27 cellular contexts compared by ENCODE assay signal in genomic region chr10:116195039-116195438, GRCh38.
DNase-seq lines count a peak whose midpoint lies in the region; FAIRE-seq and TF ChIP-seq lines count a peak whose summit lies in the region.
"Had no signal": no experiment of that assay in that cellular context is flagged by ENCODE, and none has a peak within 500 bp of the region (broad histone marks: within the 10 kb centered on the region; RNA-seq: fewer than 3 reads in every experiment).

No MANE protein-coding gene starts in this region.

- H3K4me2 ChIP-seq in H1 (ENCODE audit: insufficient read depth in 1 of 2, low read depth in 2 of 2, low read length in 2 of 2) (no peak overlapping the region; a peak in 2 of 4 replicates), neural progenitor cell (no peak overlapping the region)
- H3K4me2 ChIP-seq: BLaER1 had no signal

- H3K4me1 Mint-ChIP-seq in neural progenitor cell (peaks cover 11% of the 10 kb centered on the region), osteocyte (ENCODE audit: unreplicated experiment) (no peaks in the 10 kb centered on the region)
- H3K4me1 Mint-ChIP-seq: CD14-positive monocyte; CD4-positive, alpha-beta memory T cell; CD4-positive, CD25-positive, alpha-beta regulatory T cell; CD8-positive, alpha-beta memory T cell had no signal

- peaks cover 23% of the 10 kb centered on the region for H3K4me1 ChIP-seq in HUES48 (ENCODE audit: control insufficient read depth, insufficient read depth, low read length)
- peaks cover 0 to 6% (median 1%) of the 10 kb centered on the region in 4 experiments; a peak in 3 of 7 replicates for H3K4me1 ChIP-seq in H1 (replicated peaks in 1 of 4; ENCODE audit: control insufficient read depth in 3 of 4, insufficient read depth in 4 of 4, low read length in 3 of 4)
- H3K4me1 ChIP-seq in neural progenitor cell, result no peaks in the 10 kb centered on the region
- H3K4me1 ChIP-seq: BE2C had no signal

- no peak overlapping the region for H3K14ac ChIP-seq in H1 (ENCODE audit: insufficient read length)

- H2BK5ac ChIP-seq in H1 (ENCODE audit: low read depth, low read length), result no peak overlapping the region

- H3K79me2 ChIP-seq in H1 (ENCODE audit: control insufficient read depth in 1 of 2, insufficient read depth in 2 of 2, low read length in 2 of 2) (no peaks in the 10 kb centered on the region), neural progenitor cell (ENCODE audit: low read depth) (no peaks in the 10 kb centered on the region)

- H3K36me3 Mint-ChIP-seq in neural progenitor cell (peaks cover 6% of the 10 kb centered on the region), osteocyte (ENCODE audit: unreplicated experiment) (peaks cover 2% of the 10 kb centered on the region)
- H3K36me3 Mint-ChIP-seq: CD14-positive monocyte; CD4-positive, alpha-beta memory T cell; CD4-positive, CD25-positive, alpha-beta regulatory T cell; CD8-positive, alpha-beta memory T cell had no signal

- no peak overlapping the region for H2BK120ac ChIP-seq in H1 (replicated peaks; ENCODE audit: low read depth, low read length)

- H2BK12ac ChIP-seq in H1 (ENCODE audit: low read depth, low read length), result no peak overlapping the region

- H4K8ac ChIP-seq in H1 (ENCODE audit: extremely low read depth, insufficient read depth, low read length), result no peak overlapping the region

- H3K27ac Mint-ChIP-seq in neural progenitor cell (peak overlapping the region; percentile 38), osteocyte (ENCODE audit: unreplicated experiment) (no peak overlapping the region)
- H3K27ac Mint-ChIP-seq: CD14-positive monocyte; CD4-positive, alpha-beta memory T cell; CD4-positive, CD25-positive, alpha-beta regulatory T cell; CD8-positive, alpha-beta memory T cell had no signal

- POLR2A ChIA-PET in H1 (lab: Charles Lee; ENCODE audit: partially characterized antibody), result no interaction called here

- H3K27ac ChIP-seq in HUES48 (ENCODE audit: low read depth, low read length) (peak overlapping the region; percentile 69), H1 (ENCODE audit: low read depth, low read length) (no peak overlapping the region), neural progenitor cell (no peak overlapping the region)
- H3K27ac ChIP-seq: BLaER1 had no signal

- no peak overlapping the region for H4K5ac ChIP-seq in H1 (ENCODE audit: insufficient read length, low read depth, low read length)

- DNase-seq in H1 (ENCODE audit: low read depth in 1 of 2, low spot score in 2 of 2) (no peak), neural progenitor cell (ENCODE audit: low spot score) (no peak), osteocyte (ENCODE audit: extremely low spot score, unreplicated experiment) (no peak)
- DNase-seq in stimulated activated CD4-positive, alpha-beta T cell treated with anti-CD3 and anti-CD28 coated beads, Interleukin-12 subunit alpha, Interleukin-12 subunit beta, amount 100 ng/mL, for 4 hours, result no peak
- DNase-seq in stimulated activated naive CD4-positive, alpha-beta T cell (lab: John Stamatoyannopoulos, UW), result no peak
- DNase-seq: 8988T; ACHN; BE2C; C1 segment of cervical spinal cord; CD4-positive, alpha-beta memory T cell; CD4-positive, CD25-positive, alpha-beta regulatory T cell; CD8-positive, alpha-beta memory T cell; COR-L47; DMS 273 treated with DMSO at 0.1 percent for 48 hours; DMS153; DMS53; DMS79; DND-41; EL; GDM1 had no signal

- no peak overlapping the region for H2AFZ ChIP-seq in H1 (ENCODE audit: low read length)
- H2AFZ ChIP-seq in neural progenitor cell (replicated peaks), result no peak overlapping the region

- peak in 1 of 2 experiments; percentile 64; a peak in 1 of 3 replicates for TF ChIP-seq EP300 in H1 (IDR thresholded peaks at IDR 0.05; ENCODE audit: borderline replicate concordance in 1 of 2, low read depth in 2 of 2, low read length in 2 of 2)

- H3K36me3 ChIP-seq in HUES48 (ENCODE audit: control insufficient read depth, insufficient read depth, low read length) (no peaks in the 10 kb centered on the region), H1 (ENCODE audit: control insufficient read depth in 2 of 4, insufficient read depth in 4 of 4, low read length in 3 of 4) (no peaks in the 10 kb centered on the region), neural progenitor cell (no peaks in the 10 kb centered on the region)
- H3K36me3 ChIP-seq: BE2C had no signal

- H3K23me2 ChIP-seq in H1 (ENCODE audit: low read depth, low read length), result no peaks in the 10 kb centered on the region

- CTCF ChIA-PET in H1 (lab: Charles Lee; ENCODE audit: partially characterized antibody), result no interaction called here

- no peak overlapping the region for H2BK20ac ChIP-seq in H1 (ENCODE audit: low read length)

- H3K56ac ChIP-seq in H1 (replicated peaks; ENCODE audit: insufficient read length, low read depth, low read length), result no peak overlapping the region

- no peak overlapping the region for H4K91ac ChIP-seq in H1 (replicated peaks; ENCODE audit: insufficient read length, low read length)

- H3K18ac ChIP-seq in H1 (ENCODE audit: extremely low read depth, low read length), result no peak overlapping the region

- H3K4me3 ChIP-seq in HUES48 (ENCODE audit: low read depth, low read length) (no peak overlapping the region), H1 (ENCODE audit: extremely low read depth in 1 of 4, insufficient read depth in 2 of 4, low read depth in 3 of 4, low read length in 4 of 4) (no peak overlapping the region), neural progenitor cell (no peak overlapping the region)
- H3K4me3 ChIP-seq: BLaER1, GM12878 had no signal

- H3K4ac ChIP-seq in H1 (replicated peaks; ENCODE audit: insufficient read length, low read depth, low read length), result no peak overlapping the region

- H3K9me3 ChIP-seq in HUES48 (ENCODE audit: control insufficient read depth, insufficient read depth, low read length) (peaks cover 6% of the 10 kb centered on the region), H1 (ENCODE audit: insufficient read depth in 2 of 2, low read depth in 1 of 2, low read length in 1 of 2) (peaks cover 7 to 12% of the 10 kb centered on the region in 2 experiments; a peak in 2 of 4 replicates), neural progenitor cell (ENCODE audit: low read depth) (peaks cover 8% of the 10 kb centered on the region)
- H3K9me3 ChIP-seq: BE2C had no signal

- H4K20me1 ChIP-seq in H1 (replicated peaks in 1 of 2; ENCODE audit: control insufficient read depth in 1 of 2, insufficient read depth in 2 of 2, low read length in 2 of 2) (no peaks in the 10 kb centered on the region), neural progenitor cell (ENCODE audit: low read depth) (no peaks in the 10 kb centered on the region)
- H4K20me1 ChIP-seq: BLaER1 had no signal

- H3K9me3 Mint-ChIP-seq in neural progenitor cell (peaks cover 16% of the 10 kb centered on the region), osteocyte (ENCODE audit: unreplicated experiment) (peaks cover 17% of the 10 kb centered on the region)

- no peak overlapping the region for H2BK15ac ChIP-seq in H1 (ENCODE audit: low read length)

- H3K27me3 Mint-ChIP-seq in neural progenitor cell (ENCODE audit: insufficient read depth, low read depth) (peaks cover 3% of the 10 kb centered on the region), osteocyte (ENCODE audit: unreplicated experiment) (no peaks in the 10 kb centered on the region)
- H3K27me3 Mint-ChIP-seq: CD8-positive, alpha-beta memory T cell had no signal

- no peak for FAIRE-seq in H1 (lab: Jason Lieb, UNC)
- FAIRE-seq: A204.1, GM12878, GM12892, GM18507 had no signal

- H3K27me3 ChIP-seq in HUES48 (ENCODE audit: control insufficient read depth, insufficient read depth, low read length) (no peaks in the 10 kb centered on the region), H1 (replicated peaks in 1 of 4; ENCODE audit: control insufficient read depth in 3 of 4, extremely low read depth in 1 of 4, insufficient read depth in 3 of 4, low read length in 3 of 4) (no peaks in the 10 kb centered on the region), neural progenitor cell (no peaks in the 10 kb centered on the region)
- H3K27me3 ChIP-seq: BE2C, BLaER1 had no signal

- H3K9ac ChIP-seq in HUES48 (ENCODE audit: low read depth, low read length) (no peak overlapping the region), H1 (replicated peaks in 1 of 4; ENCODE audit: extremely low read depth in 1 of 4, low read depth in 3 of 4, low read length in 3 of 4) (no peak overlapping the region), neural progenitor cell (no peak overlapping the region)
- H3K9ac ChIP-seq: BLaER1 had no signal

- H3F3A ChIP-seq in neural progenitor cell (ENCODE audit: low read depth), result no peaks in the 10 kb centered on the region

- H3K79me1 ChIP-seq in H1 (ENCODE audit: low read depth, low read length), result no peaks in the 10 kb centered on the region; the same call in 1 of the 2 replicates

- TF ChIP-seq POLR2A in H1 (IDR thresholded peaks at IDR 0.05; ENCODE audit: control extremely low read depth in 1 of 2, low read depth in 2 of 2, low read length in 2 of 2), result no peak

- no peak for TF ChIP-seq RAD21 in H1 (IDR thresholded peaks at IDR 0.05 in 1 of 2, conservative IDR thresholded peaks at IDR 0.05 in 1 of 2; ENCODE audit: low read depth in 2 of 2, low read length in 2 of 2)

- no peak overlapping the region for H3K23ac ChIP-seq in H1 (ENCODE audit: insufficient read length)

- no peak overlapping the region for H2AK5ac ChIP-seq in H1 (ENCODE audit: low read depth, low read length)

- H3K4me3 Mint-ChIP-seq in neural progenitor cell (no peak overlapping the region), osteocyte (ENCODE audit: unreplicated experiment) (no peak overlapping the region)
- H3K4me3 Mint-ChIP-seq: CD14-positive monocyte; CD4-positive, alpha-beta memory T cell; CD4-positive, CD25-positive, alpha-beta regulatory T cell; CD8-positive, alpha-beta memory T cell had no signal

- 87% methylated on average over 2 of the region's 2 CpGs; no CpG with 5 or more reads in 1 of the 2 experiments for WGBS in H1 (ENCODE audit: extremely low coverage in 1 of 2, insufficient coverage in 1 of 2, insufficient read length in 1 of 2, insufficient replicate concordance in 2 of 2, low coverage in 1 of 2, low lambda C conversion rate in 2 of 2, missing lambda C conversion rate in 1 of 2), 2 experiments

- TF ChIP-seq CTCF in H1 (IDR thresholded peaks at IDR 0.05; ENCODE audit: control extremely low read depth in 1 of 3, insufficient read depth in 1 of 3, low read depth in 1 of 3, low read length in 3 of 3) (no peak), neural progenitor cell (IDR thresholded peaks at IDR 0.05) (no peak), osteocyte (IDR thresholded peaks at IDR 0.05) (no peak)

TF ChIP-seq in H1, 55 proteins besides CTCF, POLR2A, EP300 and RAD21:
- no peak for TF ChIP-seq SIN3A (conservative IDR thresholded peaks at IDR 0.05 in 1 of 2, IDR thresholded peaks at IDR 0.05 in 1 of 2; ENCODE audit: low read depth in 1 of 2, low read length in 2 of 2)
- TF ChIP-seq POU5F1 (IDR thresholded peaks at IDR 0.05; ENCODE audit: low read depth, low read length), result peak; percentile 41; the same call in 1 of the 2 replicates
- TF ChIP-seq SP1 (IDR thresholded peaks at IDR 0.05; ENCODE audit: low read depth, low read length), result peak; percentile 18; the same call in 1 of the 2 replicates
- peak; percentile 79 for TF ChIP-seq NANOG (IDR thresholded peaks at IDR 0.05; ENCODE audit: insufficient read depth, low read depth, low read length, poor library complexity, severe bottlenecking)
